12 cellular contexts compared by ENCODE assay signal in the genomic region with DNA sequence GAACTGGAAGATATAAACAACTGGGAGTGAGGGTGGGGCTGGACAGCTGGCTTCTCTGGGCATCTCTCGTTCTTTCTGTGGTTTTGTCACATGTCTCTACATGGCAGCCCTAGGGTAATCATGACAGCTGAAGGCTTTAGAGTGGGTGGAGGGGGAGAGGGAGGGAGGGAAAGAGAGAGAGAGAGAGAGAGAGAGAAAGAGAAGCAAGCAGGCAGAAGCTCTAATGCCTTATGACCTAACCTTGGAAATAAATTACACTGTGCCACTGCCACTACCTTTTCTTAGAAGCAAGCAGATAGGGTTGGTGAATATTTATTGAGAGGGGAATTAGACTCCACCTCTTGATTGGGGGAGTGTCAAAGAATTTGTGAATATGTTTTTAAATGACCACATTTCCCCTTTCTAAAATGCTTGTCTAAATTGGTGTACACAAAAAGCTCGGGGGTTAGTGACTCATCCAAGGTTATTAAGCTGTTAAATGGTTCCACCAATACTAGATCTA. TPM values are rescaled to one million over a fixed set of nuclear protein-coding genes. Genes with fewer than 3 reads are reported as not detected.
DNase-seq lines count a peak whose midpoint lies in the region; ATAC-seq lines count a peak whose summit lies in the region.
"Had no signal": no experiment of that assay in that cellular context is flagged by ENCODE, and none has a peak within 500 bp of the region (broad histone marks: within the 10 kb centered on the region; RNA-seq: fewer than 3 reads in every experiment).

No MANE protein-coding gene starts in this region.

- H2AFZ ChIP-seq in Karpas-422 (ENCODE audit: low read length): no peak overlapping the region

- CTCF ChIA-PET in activated CD4-positive, alpha-beta memory T cell treated with anti-CD3 and anti-CD28 coated beads for 36 hours (lab: Charles Lee): no interaction called here

- H3K36me3 ChIP-seq in Karpas-422 (ENCODE audit: insufficient read depth, low read length): no peaks in the 10 kb centered on the region

- H3K4me1 ChIP-seq in Karpas-422 (ENCODE audit: low read length): no peaks in the 10 kb centered on the region

- POLR2A ChIA-PET in activated CD4-positive, alpha-beta memory T cell treated with anti-CD3 and anti-CD28 coated beads for 36 hours (lab: Charles Lee): no interaction called here

- H3K27ac ChIP-seq in Karpas-422 (ENCODE audit: low read length): no peak overlapping the region

- no peak overlapping the region for H3K4me2 ChIP-seq in Karpas-422 (ENCODE audit: low read depth, low read length, poor library complexity, severe bottlenecking)

- no peaks in the 10 kb centered on the region for H3K9me3 ChIP-seq in Karpas-422 (ENCODE audit: low read length)

- H3K4me1 Mint-ChIP-seq in activated CD4-positive, alpha-beta memory T cell treated with anti-CD3 and anti-CD28 coated beads for 36 hours (ENCODE audit: low read depth): peaks cover 13% of the 10 kb centered on the region

- H3K27ac Mint-ChIP-seq in activated CD4-positive, alpha-beta memory T cell treated with anti-CD3 and anti-CD28 coated beads for 36 hours: no peak overlapping the region
- H3K27ac Mint-ChIP-seq: activated B cell treated with CpG ODN at 0.5 μM for 24 hours; activated naive CD4-positive, alpha-beta T cell treated with anti-CD3 and anti-CD28 coated beads, Interleukin-2, amount 50 U/mL, for 24 hours had no signal

- H3K9ac ChIP-seq in Karpas-422 (ENCODE audit: low read length): no peak overlapping the region

- H3K27me3 ChIP-seq in Karpas-422 (ENCODE audit: low read length): no peaks in the 10 kb centered on the region

- intact Hi-C loops in activated CD4-positive, alpha-beta memory T cell treated with anti-CD3 and anti-CD28 coated beads for 36 hours (cut with micrococcal nuclease): no loop called here

- no peak overlapping the region for H3K4me3 Mint-ChIP-seq in activated CD4-positive, alpha-beta memory T cell treated with anti-CD3 and anti-CD28 coated beads for 36 hours
- H3K4me3 Mint-ChIP-seq: activated B cell treated with CpG ODN at 0.5 μM for 24 hours; activated naive CD4-positive, alpha-beta T cell treated with anti-CD3 and anti-CD28 coated beads, Interleukin-2, amount 50 U/mL, for 24 hours had no signal

- H3K4me3 ChIP-seq in Karpas-422 (ENCODE audit: low read length): no peak overlapping the region

- no peaks in the 10 kb centered on the region for H3K36me3 Mint-ChIP-seq in activated CD4-positive, alpha-beta memory T cell treated with anti-CD3 and anti-CD28 coated beads for 36 hours
- H3K36me3 Mint-ChIP-seq: activated naive CD4-positive, alpha-beta T cell treated with anti-CD3 and anti-CD28 coated beads, Interleukin-2, amount 50 U/mL, for 24 hours had no signal

- DNase-seq in SK-MEL-5 (ENCODE audit: low read depth, low spot score) (peak; percentile 91), myocyte (ENCODE audit: low read depth) (peak; percentile 99), occipital lobe (lab: John Stamatoyannopoulos, UW) (no peak), Karpas-422 (no peak)
- no peak for DNase-seq in activated CD4-positive, alpha-beta memory T cell treated with anti-CD3 and anti-CD28 coated beads for 36 hours
- DNase-seq: activated B cell treated with CpG ODN at 0.5 μM for 24 hours; Calu3; effector CD8-positive, alpha-beta T cell had no signal

- H4K20me1 ChIP-seq in Karpas-422 (ENCODE audit: insufficient read depth, low read depth, low read length): no peaks in the 10 kb centered on the region

- in situ Hi-C loops in SK-MEL-5 (cut with HindIII; ENCODE audit: low pct_unique_long_range_greater_than_20kb, low sequenced_read_pairs): no loop called here

- H3K9me2 ChIP-seq in Karpas-422 (replicated peaks; ENCODE audit: insufficient read depth, low read length): no peaks in the 10 kb centered on the region

- no peaks in the 10 kb centered on the region for H3K9me3 Mint-ChIP-seq in activated CD4-positive, alpha-beta memory T cell treated with anti-CD3 and anti-CD28 coated beads for 36 hours
- H3K9me3 Mint-ChIP-seq: activated B cell treated with CpG ODN at 0.5 μM for 24 hours; activated naive CD4-positive, alpha-beta T cell treated with anti-CD3 and anti-CD28 coated beads, Interleukin-2, amount 50 U/mL, for 24 hours had no signal

- ATAC-seq in GM18502 (IDR thresholded peaks at IDR 0.05; ENCODE audit: poor library complexity, unreplicated experiment): peak; percentile 34
- ATAC-seq in HG03060 (IDR thresholded peaks at IDR 0.05; ENCODE audit: low read depth, unreplicated experiment): peak; percentile 39
- no peak for ATAC-seq in HG03095 (IDR thresholded peaks at IDR 0.05; ENCODE audit: unreplicated experiment)

- H3K27me3 Mint-ChIP-seq in activated CD4-positive, alpha-beta memory T cell treated with anti-CD3 and anti-CD28 coated beads for 36 hours: peaks cover 44% of the 10 kb centered on the region

- H3K79me2 ChIP-seq in Karpas-422 (ENCODE audit: low read length): no peaks in the 10 kb centered on the region

RNA-seq across cellular contexts. Expression of a gene that starts 2.6 kb away (rescaled TPM):
- total RNA-seq in SK-MEL-5 (2014; rRNA removed; shearing (Covaris generic)): 31.4 and 38.1 TPM in 2 replicates
- 40.8 and 54.5 TPM in 2 replicates for polyA plus RNA-seq in SK-MEL-5 (2015; cell fraction: cytosol; rRNA removed)
- polyA plus RNA-seq in SK-MEL-5 (2015; cell fraction: nucleus; rRNA removed): 100 and 109 TPM in 2 replicates
- total RNA-seq in myocyte: 56.2 and 68.3 TPM in 2 replicates
- polyA plus RNA-seq in myocyte (2012): 56.5 TPM
- 67.4 TPM for total RNA-seq in occipital lobe
- not detected in 2 replicates for total RNA-seq in Karpas-422 (2014; rRNA removed; shearing (Covaris generic); ENCODE audit: low replicate concordance)
- 1 to 10 TPM; 1.9 to 3.3 TPM for total RNA-seq in activated CD4-positive, alpha-beta memory T cell treated with anti-CD3 and anti-CD28 coated beads for 36 hours

Comparison
In these comparisons a context has a peak if more than half of its experiments do, and no peak if none do; other contexts are left out.
1. DNase-seq: peak in SK-MEL-5 (single experiment) and myocyte (single experiment); none in occipital lobe (single experiment), Karpas-422 (single experiment) and activated CD4-positive, alpha-beta memory T cell treated with anti-CD3 and anti-CD28 coated beads for 36 hours (single experiment).